13 cellular contexts compared by ENCODE assay signal in genomic region chr2:45153126-45153525, GRCh38.
DNase-seq lines count a peak whose midpoint lies in the region; ATAC-seq and TF ChIP-seq lines count a peak whose summit lies in the region.
"Had no signal": no experiment of that assay in that cellular context is flagged by ENCODE, and none has a peak within 500 bp of the region (broad histone marks: within the 10 kb centered on the region; RNA-seq: fewer than 3 reads in every experiment).

No MANE protein-coding gene starts in this region.

- no peaks in the 10 kb centered on the region for H3K27me3 Mint-ChIP-seq in chondrocyte (ENCODE audit: low read depth)
- peaks cover 12% of the 10 kb centered on the region for H3K27me3 Mint-ChIP-seq in neural progenitor cell (ENCODE audit: insufficient read depth, low read depth)
- H3K27me3 Mint-ChIP-seq in activated CD4-positive, alpha-beta memory T cell treated with anti-CD3 and anti-CD28 coated beads, Interleukin-2, amount 10 ng/mL, durations not matched to agents 7 days and 5 days: peaks cover 15% of the 10 kb centered on the region

- H3K27ac Mint-ChIP-seq in chondrocyte (ENCODE audit: unreplicated experiment) (peak overlapping the region; percentile 94), neural progenitor cell (peak overlapping the region; percentile 46)
- no peak overlapping the region for H3K27ac Mint-ChIP-seq in activated CD4-positive, alpha-beta memory T cell treated with anti-CD3 and anti-CD28 coated beads, Interleukin-2, amount 10 ng/mL, durations not matched to agents 7 days and 5 days
- H3K27ac Mint-ChIP-seq: CD4-positive, alpha-beta memory T cell had no signal

- TF ChIP-seq CTCF in chondrocyte (IDR thresholded peaks at IDR 0.05) (no peak), neural progenitor cell (IDR thresholded peaks at IDR 0.05) (no peak), esophagus squamous epithelium (IDR thresholded peaks at IDR 0.05) (no peak)

- no peaks in the 10 kb centered on the region for H4K20me1 ChIP-seq in neural progenitor cell (ENCODE audit: low read depth)

- intact Hi-C loops in Right ventricle myocardium superior (cut with DNase I): no loop called here
- intact Hi-C loops in esophagus squamous epithelium (cut with DNase I): no loop called here

- H3K36me3 Mint-ChIP-seq in chondrocyte (ENCODE audit: low read depth) (peaks cover 7% of the 10 kb centered on the region), neural progenitor cell (no peaks in the 10 kb centered on the region)
- H3K36me3 Mint-ChIP-seq in activated CD4-positive, alpha-beta memory T cell treated with anti-CD3 and anti-CD28 coated beads, Interleukin-2, amount 10 ng/mL, durations not matched to agents 7 days and 5 days (ENCODE audit: low read depth): no peaks in the 10 kb centered on the region
- H3K36me3 Mint-ChIP-seq: CD4-positive, alpha-beta memory T cell had no signal

- no peak for TF ChIP-seq POLR2A in esophagus squamous epithelium (IDR thresholded peaks at IDR 0.05)

- no peak for ATAC-seq in Right ventricle myocardium superior (ENCODE audit: poor library complexity)
- ATAC-seq: A549 had no signal

- H3F3A ChIP-seq in neural progenitor cell (ENCODE audit: low read depth): no peaks in the 10 kb centered on the region

- no peak overlapping the region for H3K4me2 ChIP-seq in neural progenitor cell
- H3K4me2 ChIP-seq: A549 had no signal

- no peaks in the 10 kb centered on the region for H3K27me3 ChIP-seq in neural progenitor cell
- H3K27me3 ChIP-seq in esophagus squamous epithelium: peaks cover 0 to 12% (median 0%) of the 10 kb centered on the region in 4 donors
- H3K27me3 ChIP-seq: BE2C had no signal

- H3K9me3 Mint-ChIP-seq in chondrocyte (ENCODE audit: low read depth) (peaks cover 31% of the 10 kb centered on the region), neural progenitor cell (peaks cover 4% of the 10 kb centered on the region)
- H3K9me3 Mint-ChIP-seq in activated CD4-positive, alpha-beta memory T cell treated with anti-CD3 and anti-CD28 coated beads, Interleukin-2, amount 10 ng/mL, durations not matched to agents 7 days and 5 days: no peaks in the 10 kb centered on the region
- H3K9me3 Mint-ChIP-seq: CD4-positive, alpha-beta memory T cell had no signal

- POLR2A ChIA-PET in activated CD4-positive, alpha-beta memory T cell treated with anti-CD3 and anti-CD28 coated beads, Interleukin-2, amount 10 ng/mL, durations not matched to agents 7 days and 5 days (lab: Charles Lee): no interaction called here

- no peak overlapping the region for H3K9ac ChIP-seq in neural progenitor cell

- H3K4me1 ChIP-seq in neural progenitor cell (no peaks in the 10 kb centered on the region), esophagus squamous epithelium (no peaks in the 10 kb centered on the region)
- H3K4me1 ChIP-seq: A549 had no signal

- H3K4me3 Mint-ChIP-seq in chondrocyte (ENCODE audit: unreplicated experiment): no peak overlapping the region
- no peak overlapping the region for H3K4me3 Mint-ChIP-seq in neural progenitor cell
- no peak overlapping the region for H3K4me3 Mint-ChIP-seq in activated CD4-positive, alpha-beta memory T cell treated with anti-CD3 and anti-CD28 coated beads, Interleukin-2, amount 10 ng/mL, durations not matched to agents 7 days and 5 days
- H3K4me3 Mint-ChIP-seq: CD4-positive, alpha-beta memory T cell had no signal

- no peak overlapping the region for H2AFZ ChIP-seq in neural progenitor cell (replicated peaks)

- DNase-seq in NCI-H526 treated with DMSO at 0.1 percent for 48 hours (lab: John Stamatoyannopoulos, UW): peak; percentile 42
- DNase-seq in chondrocyte (ENCODE audit: low spot score): no peak
- DNase-seq in neural progenitor cell (ENCODE audit: low spot score): no peak
- DNase-seq in Right ventricle myocardium superior: no peak
- DNase-seq in activated CD4-positive, alpha-beta memory T cell treated with anti-CD3 and anti-CD28 coated beads, Interleukin-2, amount 10 ng/mL, durations not matched to agents 7 days and 5 days: no peak
- no peak for DNase-seq in esophagus squamous epithelium (lab: John Stamatoyannopoulos, UW)
- DNase-seq: BE2C; CD4-positive, alpha-beta memory T cell; DND-41; GDM1; H7 had no signal

- H3K4me3 ChIP-seq in neural progenitor cell (no peak overlapping the region), esophagus squamous epithelium (no peak overlapping the region)
- H3K4me3 ChIP-seq: A549 had no signal

- H3K79me2 ChIP-seq in neural progenitor cell (ENCODE audit: low read depth): no peaks in the 10 kb centered on the region

- H3K9me3 ChIP-seq in neural progenitor cell (ENCODE audit: low read depth) (no peaks in the 10 kb centered on the region), esophagus squamous epithelium (peaks cover 0 to 13% (median 7%) of the 10 kb centered on the region in 3 donors)
- H3K9me3 ChIP-seq: BE2C had no signal

- WGBS in esophagus squamous epithelium, 2 donors: 84 to 89% methylated on average over 7 to 10 of the region's 10 CpGs

- H3K36me3 ChIP-seq in neural progenitor cell: no peaks in the 10 kb centered on the region
- no peaks in the 10 kb centered on the region for H3K36me3 ChIP-seq in esophagus squamous epithelium
- H3K36me3 ChIP-seq: BE2C had no signal

- peaks cover 29% of the 10 kb centered on the region for H3K4me1 Mint-ChIP-seq in chondrocyte (ENCODE audit: low read depth)
- H3K4me1 Mint-ChIP-seq in neural progenitor cell: no peaks in the 10 kb centered on the region
- H3K4me1 Mint-ChIP-seq in activated CD4-positive, alpha-beta memory T cell treated with anti-CD3 and anti-CD28 coated beads, Interleukin-2, amount 10 ng/mL, durations not matched to agents 7 days and 5 days: no peaks in the 10 kb centered on the region
- H3K4me1 Mint-ChIP-seq: CD4-positive, alpha-beta memory T cell had no signal

- no peak overlapping the region for H3K27ac ChIP-seq in neural progenitor cell
- H3K27ac ChIP-seq in esophagus squamous epithelium: no peak overlapping the region
- H3K27ac ChIP-seq: A549, C4-2B had no signal

- CTCF ChIA-PET in activated CD4-positive, alpha-beta memory T cell treated with anti-CD3 and anti-CD28 coated beads, Interleukin-2, amount 10 ng/mL, durations not matched to agents 7 days and 5 days (lab: Charles Lee): no interaction called here
